ENCODE assay signal across 8 cellular contexts in the genomic region with DNA sequence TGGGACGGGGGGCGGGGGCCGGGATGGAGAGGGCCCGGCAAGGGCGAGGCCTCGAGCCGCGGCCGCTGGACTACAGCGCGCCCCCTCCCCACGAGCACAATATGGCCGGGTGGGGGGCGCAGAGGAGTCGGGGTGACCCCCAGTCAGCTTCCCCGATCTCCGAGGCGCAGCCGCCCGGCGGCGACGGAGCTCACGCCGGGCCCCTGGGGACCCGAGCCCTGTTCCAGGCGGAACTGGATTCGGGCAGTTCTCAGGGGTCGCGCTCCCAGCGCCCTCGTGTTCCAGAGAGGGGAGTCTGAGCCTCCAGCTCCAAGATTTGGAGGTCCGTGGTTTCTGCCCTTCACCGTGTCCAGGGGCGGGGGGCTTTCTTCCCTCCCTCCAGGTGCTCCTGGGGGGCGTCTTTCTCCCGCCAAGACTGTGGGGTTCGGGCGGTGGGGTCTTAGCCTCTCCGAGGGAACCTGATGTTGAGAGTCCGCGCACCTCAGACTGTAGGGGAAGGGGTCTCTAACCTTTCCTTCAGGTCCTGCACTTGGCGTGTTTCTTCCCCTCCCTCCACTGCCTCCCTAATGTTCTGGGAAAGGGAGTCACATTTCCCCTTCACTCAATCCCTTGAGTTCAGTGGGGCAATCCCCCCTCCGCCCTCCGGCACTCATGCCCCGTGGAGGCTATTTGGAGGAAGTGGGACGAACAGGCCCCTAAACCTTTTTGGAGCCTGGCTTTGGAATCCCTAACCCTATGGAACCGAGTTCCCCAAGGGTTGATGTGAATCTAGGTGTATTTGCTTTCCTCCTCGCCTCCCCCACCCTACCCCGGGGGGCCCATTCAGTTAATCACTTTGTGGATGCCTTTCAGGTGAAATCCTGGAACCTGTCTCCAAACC. TPM values are rescaled to one million over a fixed set of nuclear protein-coding genes. Genes with fewer than 3 reads are reported as not detected.
DNase-seq lines count a peak whose midpoint lies in the region; ATAC-seq and TF ChIP-seq lines count a peak whose summit lies in the region.

No MANE protein-coding gene starts in this region.

- peak overlapping the region; percentile 56 to 89 (median 80) for H3K4me3 Mint-ChIP-seq in CD4-positive, CD25-positive, alpha-beta regulatory T cell
- peak overlapping the region; percentile 67 for H3K4me3 Mint-ChIP-seq in activated CD4-positive, alpha-beta T cell treated with anti-CD3 and anti-CD28 coated beads, Interleukin-2, amount 10 ng/mL, durations not matched to agents 7 days and 5 days

- peaks cover 14% of the 10 kb centered on the region for H3K27me3 ChIP-seq in CD4-positive, CD25-positive, alpha-beta regulatory T cell (ENCODE audit: control insufficient read depth, insufficient read depth, low read length)
- H3K27me3 ChIP-seq in neutrophil, result peaks cover 25% of the 10 kb centered on the region

- no peaks in the 10 kb centered on the region for H3K36me3 ChIP-seq in CD4-positive, CD25-positive, alpha-beta regulatory T cell (ENCODE audit: control insufficient read depth, insufficient read depth, low read length)
- H3K36me3 ChIP-seq in neutrophil, result no peaks in the 10 kb centered on the region

- H3K36me3 Mint-ChIP-seq in CD4-positive, CD25-positive, alpha-beta regulatory T cell, result no peaks in the 10 kb centered on the region
- H3K36me3 Mint-ChIP-seq in activated CD4-positive, alpha-beta T cell treated with anti-CD3 and anti-CD28 coated beads, Interleukin-2, amount 10 ng/mL, durations not matched to agents 7 days and 5 days (ENCODE audit: low read depth), result no peaks in the 10 kb centered on the region

- TF ChIP-seq CTCF in HFF-Myc (IDR thresholded peaks at IDR 0.05; ENCODE audit: low read depth, low read length, missing control alignments) (no peak), fibroblast of villous mesenchyme (IDR thresholded peaks at IDR 0.05; ENCODE audit: insufficient read depth, low read depth, low read length) (no peak), neutrophil (IDR thresholded peaks at IDR 0.05) (no peak)

- CTCF ChIA-PET in activated CD4-positive, alpha-beta T cell treated with anti-CD3 and anti-CD28 coated beads, Interleukin-2, amount 10 ng/mL, durations not matched to agents 7 days and 5 days (lab: Charles Lee), result interaction anchor here (0.7 kb wide), 1 partner anchor 19 kb away, joined by 3 read pairs; no protein-coding TSS in a partner anchor

- ATAC-seq in CD4-positive, CD25-positive, alpha-beta regulatory T cell (ENCODE audit: low read depth in 2 of 2), result no peak
- ATAC-seq in HG03135 (IDR thresholded peaks at IDR 0.05; ENCODE audit: unreplicated experiment), result no peak

- peaks cover 13 to 39% (median 20%) of the 10 kb centered on the region in 4 donors for H3K4me1 Mint-ChIP-seq in CD4-positive, CD25-positive, alpha-beta regulatory T cell
- H3K4me1 Mint-ChIP-seq in activated CD4-positive, alpha-beta T cell treated with anti-CD3 and anti-CD28 coated beads, Interleukin-2, amount 10 ng/mL, durations not matched to agents 7 days and 5 days, result peaks cover 28% of the 10 kb centered on the region

- peak in 1 of 3 donors; percentile 3 for DNase-seq in CD4-positive, CD25-positive, alpha-beta regulatory T cell
- DNase-seq in HFF-Myc (ENCODE audit: extremely low read depth, low read depth) (no peak), fibroblast of villous mesenchyme (ENCODE audit: low read depth) (no peak), AG08396 (ENCODE audit: low spot score) (no peak), NCI-H345 (lab: John Stamatoyannopoulos, UW) (no peak)
- DNase-seq in activated CD4-positive, alpha-beta T cell treated with anti-CD3 and anti-CD28 coated beads, Interleukin-2, amount 10 ng/mL, durations not matched to agents 7 days and 5 days, result no peak

- no peaks in the 10 kb centered on the region for H3K9me3 ChIP-seq in CD4-positive, CD25-positive, alpha-beta regulatory T cell (ENCODE audit: control insufficient read depth in 2 of 2, low read length in 2 of 2)
- no peaks in the 10 kb centered on the region for H3K9me3 ChIP-seq in neutrophil

- peak overlapping the region; percentile 57 for H3K4me3 ChIP-seq in CD4-positive, CD25-positive, alpha-beta regulatory T cell (ENCODE audit: low read depth, low read length)
- peak overlapping the region; percentile 90 for H3K4me3 ChIP-seq in HFF-Myc (replicated peaks; ENCODE audit: low read depth, low read length)
- peak overlapping the region; percentile 89 for H3K4me3 ChIP-seq in fibroblast of villous mesenchyme (ENCODE audit: low read depth, low read length)
- peak overlapping the region; percentile 71 to 72 for H3K4me3 ChIP-seq in neutrophil (ENCODE audit: low read depth in 1 of 2, low read length in 1 of 2)

- H3K9me3 Mint-ChIP-seq in CD4-positive, CD25-positive, alpha-beta regulatory T cell, result peaks cover 0 to 1% (median 0%) of the 10 kb centered on the region in 7 donors
- peaks cover 3% of the 10 kb centered on the region for H3K9me3 Mint-ChIP-seq in activated CD4-positive, alpha-beta T cell treated with anti-CD3 and anti-CD28 coated beads, Interleukin-2, amount 10 ng/mL, durations not matched to agents 7 days and 5 days

- H3K27ac ChIP-seq in CD4-positive, CD25-positive, alpha-beta regulatory T cell (ENCODE audit: insufficient read depth, low read length, poor library complexity, severe bottlenecking), result peak overlapping the region; percentile 20
- peak overlapping the region; percentile 71 for H3K27ac ChIP-seq in neutrophil

- H3K27ac Mint-ChIP-seq in CD4-positive, CD25-positive, alpha-beta regulatory T cell, result peak overlapping the region in 2 of 3 donors; percentile 27 to 31
- H3K27ac Mint-ChIP-seq in activated CD4-positive, alpha-beta T cell treated with anti-CD3 and anti-CD28 coated beads, Interleukin-2, amount 10 ng/mL, durations not matched to agents 7 days and 5 days, result peak overlapping the region; percentile 75

- peaks cover 17% of the 10 kb centered on the region for H3K4me1 ChIP-seq in CD4-positive, CD25-positive, alpha-beta regulatory T cell (ENCODE audit: control insufficient read depth, insufficient read depth, low read length, poor library complexity, severe bottlenecking)
- H3K4me1 ChIP-seq in neutrophil (ENCODE audit: control insufficient read depth in 1 of 2, insufficient read depth in 1 of 2, low read depth in 1 of 2, low read length in 1 of 2), result peaks cover 43% of the 10 kb centered on the region in 2 experiments

- H3K27me3 Mint-ChIP-seq in CD4-positive, CD25-positive, alpha-beta regulatory T cell, result peaks cover 31% of the 10 kb centered on the region
- H3K27me3 Mint-ChIP-seq in activated CD4-positive, alpha-beta T cell treated with anti-CD3 and anti-CD28 coated beads, Interleukin-2, amount 10 ng/mL, durations not matched to agents 7 days and 5 days, result peaks cover 33% of the 10 kb centered on the region

- POLR2A ChIA-PET in activated CD4-positive, alpha-beta T cell treated with anti-CD3 and anti-CD28 coated beads, Interleukin-2, amount 10 ng/mL, durations not matched to agents 7 days and 5 days (lab: Charles Lee), result no interaction called here

RNA-seq across cellular contexts. Expression of gene ACVR1B, which starts 0.6 kb away (rescaled TPM):
- 6.5 TPM for total RNA-seq in CD4-positive, CD25-positive, alpha-beta regulatory T cell
- 1 to 10 TPM in 3 of 4 donors, under 1 TPM in 1; 0.47 to 2.3 (median 1.2) TPM for polyA plus RNA-seq in CD4-positive, CD25-positive, alpha-beta regulatory T cell
- 1 to 10 TPM; 5.5 to 5.7 TPM for total RNA-seq in activated CD4-positive, alpha-beta T cell treated with anti-CD3 and anti-CD28 coated beads, Interleukin-2, amount 10 ng/mL, durations not matched to agents 7 days and 5 days
- total RNA-seq in fibroblast of villous mesenchyme, result 6.4 and 6.5 TPM in 2 replicates

RNA-seq across cellular contexts. Expression of gene ACVRL1, which starts 44.8 kb away (rescaled TPM):
- total RNA-seq in CD4-positive, CD25-positive, alpha-beta regulatory T cell, result not detected
- not detected for polyA plus RNA-seq in CD4-positive, CD25-positive, alpha-beta regulatory T cell
- total RNA-seq in activated CD4-positive, alpha-beta T cell treated with anti-CD3 and anti-CD28 coated beads, Interleukin-2, amount 10 ng/mL, durations not matched to agents 7 days and 5 days, result not detected
- total RNA-seq in fibroblast of villous mesenchyme, result 10.8 and 18.0 TPM in 2 replicates

RNA-seq across cellular contexts. Expression of gene TAMALIN, which starts 54.7 kb away (rescaled TPM):
- total RNA-seq in CD4-positive, CD25-positive, alpha-beta regulatory T cell, result 253 TPM
- 1 to 10 TPM in 2 of 4 donors, under 1 TPM in 2; 0.37 to 4.3 (median 0.91) TPM for polyA plus RNA-seq in CD4-positive, CD25-positive, alpha-beta regulatory T cell
- 1 to 10 TPM; 5.7 to 6.9 TPM for total RNA-seq in activated CD4-positive, alpha-beta T cell treated with anti-CD3 and anti-CD28 coated beads, Interleukin-2, amount 10 ng/mL, durations not matched to agents 7 days and 5 days
- total RNA-seq in fibroblast of villous mesenchyme, result 2.2 and 7.7 TPM in 2 replicates

Comparison
In these comparisons a context has a peak if more than half of its experiments do, and no peak if none do; other contexts are left out.
1. RNA of gene ACVRL1, which starts 44.8 kb away (total RNA-seq): 10.8 to 18.0 TPM in fibroblast of villous mesenchyme; not detected in CD4-positive, CD25-positive, alpha-beta regulatory T cell (single experiment) and not detected in activated CD4-positive, alpha-beta T cell treated with anti-CD3 and anti-CD28 coated beads, Interleukin-2, amount 10 ng/mL, durations not matched to agents 7 days and 5 days; every median in the first group is over 10 times any median in the second.
2. RNA of gene TAMALIN, which starts 54.7 kb away (total RNA-seq): 253 TPM in CD4-positive, CD25-positive, alpha-beta regulatory T cell (single experiment); 5.7 to 6.9 TPM in activated CD4-positive, alpha-beta T cell treated with anti-CD3 and anti-CD28 coated beads, Interleukin-2, amount 10 ng/mL, durations not matched to agents 7 days and 5 days and 2.2 to 7.7 TPM in fibroblast of villous mesenchyme; every median in the first group is over 10 times any median in the second.
3. Peak in every context shown above with its lines, with median percentiles within 50 percentile points of each other: H3K4me3 ChIP-seq.